8 cellular contexts compared by ENCODE assay signal in genomic region chr7:128869944-128870285, GRCh38. TPM values are rescaled to one million over a fixed set of nuclear protein-coding genes. Genes with fewer than 3 reads are reported as not detected.
DNase-seq lines count a peak whose midpoint lies in the region; ATAC-seq and TF ChIP-seq lines count a peak whose summit lies in the region.

No MANE protein-coding gene starts in this region.

- no peaks in the 10 kb centered on the region for H3K9me3 Mint-ChIP-seq in brain
- no peaks in the 10 kb centered on the region for H3K9me3 Mint-ChIP-seq in naive thymus-derived CD4-positive, alpha-beta T cell

- POLR2A ChIA-PET in naive thymus-derived CD4-positive, alpha-beta T cell (lab: Charles Lee) = no interaction called here

- in situ Hi-C loops in ACHN (cut with HindIII; ENCODE audit: low pct_ligation_motif_present, low pct_unique_long_range_greater_than_20kb, low sequenced_read_pairs) = no loop called here

- peaks cover 0 to 4% of the 10 kb centered on the region in 2 donors for H3K4me1 ChIP-seq in naive thymus-derived CD4-positive, alpha-beta T cell (ENCODE audit: control insufficient read depth in 2 of 2, insufficient read depth in 2 of 2, low read length in 2 of 2)

- H3K27ac ChIP-seq in naive thymus-derived CD4-positive, alpha-beta T cell (ENCODE audit: low read depth, low read length) = no peak overlapping the region

- H3K27me3 Mint-ChIP-seq in brain = peaks cover 6% of the 10 kb centered on the region
- peaks cover 0 to 32% (median 0%) of the 10 kb centered on the region in 5 donors for H3K27me3 Mint-ChIP-seq in naive thymus-derived CD4-positive, alpha-beta T cell

- peaks cover 0 to 13% (median 0%) of the 10 kb centered on the region in 3 experiments for H3K36me3 ChIP-seq in naive thymus-derived CD4-positive, alpha-beta T cell (ENCODE audit: control insufficient read depth in 2 of 3, insufficient read depth in 3 of 3, low read length in 3 of 3)

- no peak for TF ChIP-seq CTCF in brain (conservative IDR thresholded peaks at IDR 0.05)

- peak overlapping the region in 3 of 5 experiments; percentile 47 to 60 (median 57) for H3K27ac Mint-ChIP-seq in brain
- H3K27ac Mint-ChIP-seq in naive thymus-derived CD4-positive, alpha-beta T cell = no peak overlapping the region

- H3K9me3 ChIP-seq in naive thymus-derived CD4-positive, alpha-beta T cell (ENCODE audit: control insufficient read depth in 2 of 3, low read length in 3 of 3) = no peaks in the 10 kb centered on the region

- peak overlapping the region; percentile 82 to 84 (median 83) for H3K4me3 Mint-ChIP-seq in brain
- H3K4me3 Mint-ChIP-seq in naive thymus-derived CD4-positive, alpha-beta T cell = peak overlapping the region; percentile 76 to 85 (median 81)

- intact Hi-C loops in naive thymus-derived CD4-positive, alpha-beta T cell (cut with micrococcal nuclease) = loop anchor here (1.0 to 10.0 kb wide), 3 partner anchors 13 to 1215 kb away; partner anchors contain the start of gene SND1 (in 1 of the 2)

- no peaks in the 10 kb centered on the region for H3K27me3 ChIP-seq in naive thymus-derived CD4-positive, alpha-beta T cell (ENCODE audit: control insufficient read depth in 2 of 2, insufficient read depth in 2 of 2, low read length in 2 of 2)

- peak overlapping the region; percentile 40; the same call in 1 of the 2 replicates for H3K4me3 ChIP-seq in GM08714 (ENCODE audit: low read length)
- H3K4me3 ChIP-seq in naive thymus-derived CD4-positive, alpha-beta T cell (ENCODE audit: low read length) = peak overlapping the region; percentile 56

- ATAC-seq in HG03095 (IDR thresholded peaks at IDR 0.05; ENCODE audit: unreplicated experiment) (peak; percentile 18), GM19324 (IDR thresholded peaks at IDR 0.05; ENCODE audit: low FRiP score, unreplicated experiment) (no peak), GM18867 (IDR thresholded peaks at IDR 0.05; ENCODE audit: unreplicated experiment) (no peak)
- ATAC-seq in naive thymus-derived CD4-positive, alpha-beta T cell = peak; percentile 22

- CTCF ChIA-PET in naive thymus-derived CD4-positive, alpha-beta T cell (lab: Charles Lee) = no interaction called here

- peak in 1 of 9 donors; percentile 19 for DNase-seq in naive thymus-derived CD4-positive, alpha-beta T cell
- no peak for DNase-seq in germinal center (ENCODE audit: low spot score)
- DNase-seq in ACHN = no peak

- peaks cover 19% of the 10 kb centered on the region for H3K36me3 Mint-ChIP-seq in brain
- H3K36me3 Mint-ChIP-seq in naive thymus-derived CD4-positive, alpha-beta T cell = peaks cover 0 to 11% (median 5%) of the 10 kb centered on the region in 5 donors

- H3K4me1 Mint-ChIP-seq in brain = peaks cover 57% of the 10 kb centered on the region
- H3K4me1 Mint-ChIP-seq in naive thymus-derived CD4-positive, alpha-beta T cell = peaks cover 11 to 29% (median 19%) of the 10 kb centered on the region in 7 donors

RNA-seq across cellular contexts. Expression of gene ATP6V1F, which starts 7.3 kb away (rescaled TPM):
- polyA plus RNA-seq in brain (ENCODE audit: insufficient read depth, low read depth, low replicate concordance) = 392 TPM
- total RNA-seq in naive thymus-derived CD4-positive, alpha-beta T cell = 100 to 1,000 TPM in 2 of 5 experiments, 10 to 100 TPM in 3; 58.4 to 116 (median 79.1) TPM
- 100 to 1,000 TPM; 339 to 340 TPM for polyA plus RNA-seq in naive thymus-derived CD4-positive, alpha-beta T cell

RNA-seq across cellular contexts. Expression of gene FLNC, which starts 39.7 kb away (rescaled TPM):
- polyA plus RNA-seq in brain (ENCODE audit: insufficient read depth, low read depth, low replicate concordance) = 7.8 TPM
- under 1 TPM in 2 of 5 experiments, not detected in 3; 0.05 to 0.19 TPM for total RNA-seq in naive thymus-derived CD4-positive, alpha-beta T cell
- not detected for polyA plus RNA-seq in naive thymus-derived CD4-positive, alpha-beta T cell

RNA-seq across cellular contexts. Expression of gene KCP, which starts 40.6 kb away (rescaled TPM):
- 0.29 TPM for polyA plus RNA-seq in brain (ENCODE audit: insufficient read depth, low read depth, low replicate concordance)
- total RNA-seq in naive thymus-derived CD4-positive, alpha-beta T cell = 1 to 10 TPM in 1 of 5 experiments, under 1 TPM in 3, not detected in 1; 0.10 to 1.6 (median 0.24) TPM
- polyA plus RNA-seq in naive thymus-derived CD4-positive, alpha-beta T cell = not detected

Comparison
In these comparisons a context has a peak if more than half of its experiments do, and no peak if none do; other contexts are left out.
1. ATAC-seq: peak in HG03095 (single experiment) and naive thymus-derived CD4-positive, alpha-beta T cell (single experiment); none in GM19324 (single experiment) and GM18867 (single experiment).
2. H3K27ac Mint-ChIP-seq: peak in brain (3 of 5); none in naive thymus-derived CD4-positive, alpha-beta T cell (0 of 9).